In genomic region chr10:12346707-12347106, GRCh38 we compare ENCODE assay signal across 2 cellular contexts.
A peak's percentile ranks its signal among the peaks of the same experiment; 100 is the strongest.
TF ChIP-seq lines count a peak whose summit lies in the region.

No MANE protein-coding gene starts in this region.

TF ChIP-seq in HEK293, 187 proteins besides CTCF, POLR2A, EP300 and RAD21:
- 0 out of 2 replicates have a peak, but pooled peaks have one; percentile 18 for TF ChIP-seq SCRT2 (tag by site-specific recombination; IDR thresholded peaks at IDR 0.05)
- no peak for TF ChIP-seq ZNF677 (tag by site-specific recombination; IDR thresholded peaks at IDR 0.05)
TF ChIP-seq in HEK293: peak in this region for 1.

TF ChIP-seq in H1, 55 proteins besides CTCF, POLR2A, EP300 and RAD21:
- TF ChIP-seq TCF12 (IDR thresholded peaks at IDR 0.05; ENCODE audit: low read depth, low read length) (no peak), ATF2 (IDR thresholded peaks at IDR 0.05; ENCODE audit: low read length) (no peak), TEAD4 (IDR thresholded peaks at IDR 0.05; ENCODE audit: low read depth, low read length) (no peak), KDM4A (IDR thresholded peaks at IDR 0.05; ENCODE audit: low read depth, low read length, severe bottlenecking) (no peak), SRF (IDR thresholded peaks at IDR 0.05; ENCODE audit: low read depth, low read length) (no peak), TAF7 (optimal IDR thresholded peaks at IDR 0.05; ENCODE audit: borderline replicate concordance, low read depth, low read length) (no peak), GTF2F1 (IDR thresholded peaks at IDR 0.05; ENCODE audit: borderline replicate concordance, low read depth, low read length) (no peak), POU5F1 (IDR thresholded peaks at IDR 0.05; ENCODE audit: low read depth, low read length) (no peak), NRF1 (IDR thresholded peaks at IDR 0.05; ENCODE audit: low read depth, low read length) (no peak), SUZ12 (IDR thresholded peaks at IDR 0.05; ENCODE audit: low read length) (no peak), SP4 (IDR thresholded peaks at IDR 0.05; ENCODE audit: low read length) (no peak), ASH2L (IDR thresholded peaks at IDR 0.05; ENCODE audit: low read length) (no peak), USF2 (IDR thresholded peaks at IDR 0.05; ENCODE audit: low read length) (no peak), CHD2 (IDR thresholded peaks at IDR 0.05; ENCODE audit: low read length) (no peak), NANOG (IDR thresholded peaks at IDR 0.05; ENCODE audit: insufficient read depth, low read depth, low read length, poor library complexity, severe bottlenecking) (no peak), TBP (IDR thresholded peaks at IDR 0.05; ENCODE audit: low read depth, low read length) (no peak)
